1 cellular context compared by ENCODE assay signal in genomic region chr1:167428418-167428817, GRCh38.
TF ChIP-seq lines count a peak whose summit lies in the region.

No MANE protein-coding gene starts in this region.

TF ChIP-seq in K562, 482 proteins besides CTCF, POLR2A, EP300 and RAD21 (continued from another document and continues in another):
- TF ChIP-seq CHD7 (IDR thresholded peaks at IDR 0.05; ENCODE audit: low read depth, low read length) (no peak), FOXJ2 (tag; IDR thresholded peaks at IDR 0.05) (0 out of 2 replicates have a peak, but pooled peaks have one; percentile 25), PPARD (CRISPR knock-in tag; IDR thresholded peaks at IDR 0.05) (no peak), GABPB1 (CRISPR knock-in tag; IDR thresholded peaks at IDR 0.05) (0 out of 2 replicates have a peak, but pooled peaks have one; percentile 21), ZHX1 (conservative IDR thresholded peaks at IDR 0.05; ENCODE audit: low read length) (no peak), NFE2 (IDR thresholded peaks at IDR 0.05; ENCODE audit: low read depth) (no peak), ZNF592 (IDR thresholded peaks at IDR 0.05) (0 out of 2 replicates have a peak, but pooled peaks have one; percentile 32), ZNF639 (CRISPR knock-in tag; conservative IDR thresholded peaks at IDR 0.05 in 1 of 2, IDR thresholded peaks at IDR 0.05 in 1 of 2) (peak in 1 of 2 experiments; percentile 59; a peak in 1 of 4 replicates), ZNF217 (CRISPR knock-in tag; IDR thresholded peaks at IDR 0.05) (no peak), HMGN3 (IDR thresholded peaks at IDR 0.05; ENCODE audit: borderline replicate concordance, extremely low read depth, insufficient read length, low read depth, low read length) (no peak), SNAPC5 (CRISPR knock-in tag; IDR thresholded peaks at IDR 0.05) (no peak), ZNF717 (CRISPR knock-in tag; IDR thresholded peaks at IDR 0.05) (no peak), KDM4B (IDR thresholded peaks at IDR 0.05; ENCODE audit: borderline replicate concordance in 2 of 2, low read depth in 1 of 2) (no peak), ZSCAN29 (IDR thresholded peaks at IDR 0.05) (no peak), ZNF79 (CRISPR knock-in tag; IDR thresholded peaks at IDR 0.05; ENCODE audit: low read depth) (no peak), NONO (IDR thresholded peaks at IDR 0.05; ENCODE audit: low read depth in 2 of 2, low read length in 1 of 2) (no peak), SREBF1 (IDR thresholded peaks at IDR 0.05; ENCODE audit: borderline replicate concordance, low read depth, low read length) (no peak), MECOM (CRISPR knock-in tag; IDR thresholded peaks at IDR 0.05) (no peak), SMAD4 (CRISPR knock-in tag; conservative IDR thresholded peaks at IDR 0.05) (no peak), DPF2 (IDR thresholded peaks at IDR 0.05) (no peak), ZNF57 (CRISPR knock-in tag; IDR thresholded peaks at IDR 0.05) (no peak), ZNF584 (CRISPR knock-in tag; IDR thresholded peaks at IDR 0.05; ENCODE audit: low read depth) (0 out of 2 replicates have a peak, but pooled peaks have one; percentile 56), HLTF (IDR thresholded peaks at IDR 0.05) (no peak), ZNF589 (CRISPR knock-in tag; IDR thresholded peaks at IDR 0.05; ENCODE audit: low read depth) (no peak), HCFC1 (IDR thresholded peaks at IDR 0.05; ENCODE audit: low read depth, low read length) (no peak)
- TF ChIP-seq, protein P1, sequence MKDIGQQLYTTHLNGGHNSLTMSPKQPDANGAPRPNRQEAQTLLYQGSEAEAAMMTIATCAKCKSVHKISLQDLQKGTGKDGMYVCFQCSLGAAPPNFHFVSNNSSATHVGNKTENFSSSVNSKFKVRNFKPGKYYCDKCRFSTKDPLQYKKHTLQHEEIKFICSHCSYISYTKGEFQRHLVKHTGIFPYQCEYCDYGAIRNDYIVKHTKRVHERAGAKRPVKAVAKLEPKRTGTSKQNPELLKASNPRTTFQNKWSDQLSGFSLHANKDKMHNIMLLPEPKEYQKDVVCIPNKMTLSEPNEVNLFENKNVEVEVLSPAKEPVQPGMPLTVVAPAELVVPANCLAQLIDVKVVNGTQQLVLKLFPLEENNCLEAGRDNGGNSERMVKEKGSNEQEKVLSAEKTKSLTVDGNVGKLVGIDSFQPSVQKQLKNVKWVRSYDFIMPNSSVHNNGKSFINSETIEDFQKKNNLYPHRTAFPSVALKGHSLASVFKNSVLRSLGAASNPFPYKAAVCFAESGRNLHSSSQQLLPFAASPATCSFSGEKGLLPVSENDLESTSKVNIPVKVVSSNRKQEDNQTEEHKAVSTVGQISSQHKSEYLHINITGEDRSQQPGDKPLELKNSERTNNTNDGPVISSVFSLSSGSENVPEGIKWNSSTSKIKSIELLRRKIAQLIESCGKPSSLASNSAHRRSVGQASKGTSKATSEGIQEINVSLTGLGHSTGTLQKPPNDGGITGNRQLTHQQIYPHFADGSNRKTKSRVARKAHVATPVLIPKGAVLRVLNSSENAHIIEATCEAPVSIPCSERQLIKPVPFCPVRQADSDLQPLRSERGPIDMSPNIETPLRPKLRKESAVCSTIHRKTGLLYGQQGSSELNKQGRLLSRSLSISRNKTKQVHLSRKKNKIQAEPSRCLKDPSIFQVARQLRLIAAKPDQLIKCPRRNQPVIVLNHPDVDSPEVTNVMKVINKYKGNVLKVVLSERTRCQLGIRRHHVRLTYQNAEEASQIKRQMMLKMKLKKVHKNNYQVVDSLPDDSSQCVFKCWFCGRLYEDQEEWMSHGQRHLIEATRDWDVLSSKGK (CRISPR knock-in tag; IDR thresholded peaks at IDR 0.05): no peak
- TF ChIP-seq, protein P2, sequence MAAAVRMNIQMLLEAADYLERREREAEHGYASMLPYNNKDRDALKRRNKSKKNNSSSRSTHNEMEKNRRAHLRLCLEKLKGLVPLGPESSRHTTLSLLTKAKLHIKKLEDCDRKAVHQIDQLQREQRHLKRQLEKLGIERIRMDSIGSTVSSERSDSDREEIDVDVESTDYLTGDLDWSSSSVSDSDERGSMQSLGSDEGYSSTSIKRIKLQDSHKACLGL (CRISPR knock-in tag; IDR thresholded peaks at IDR 0.05; ENCODE audit: borderline replicate concordance, poor library complexity, severe bottlenecking): no peak
- TF ChIP-seq, protein P3, sequence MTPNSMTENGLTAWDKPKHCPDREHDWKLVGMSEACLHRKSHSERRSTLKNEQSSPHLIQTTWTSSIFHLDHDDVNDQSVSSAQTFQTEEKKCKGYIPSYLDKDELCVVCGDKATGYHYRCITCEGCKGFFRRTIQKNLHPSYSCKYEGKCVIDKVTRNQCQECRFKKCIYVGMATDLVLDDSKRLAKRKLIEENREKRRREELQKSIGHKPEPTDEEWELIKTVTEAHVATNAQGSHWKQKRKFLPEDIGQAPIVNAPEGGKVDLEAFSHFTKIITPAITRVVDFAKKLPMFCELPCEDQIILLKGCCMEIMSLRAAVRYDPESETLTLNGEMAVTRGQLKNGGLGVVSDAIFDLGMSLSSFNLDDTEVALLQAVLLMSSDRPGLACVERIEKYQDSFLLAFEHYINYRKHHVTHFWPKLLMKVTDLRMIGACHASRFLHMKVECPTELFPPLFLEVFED (CRISPR knock-in tag; conservative IDR thresholded peaks at IDR 0.05): no peak
